1 cellular context compared by ENCODE assay signal in the genomic region with DNA sequence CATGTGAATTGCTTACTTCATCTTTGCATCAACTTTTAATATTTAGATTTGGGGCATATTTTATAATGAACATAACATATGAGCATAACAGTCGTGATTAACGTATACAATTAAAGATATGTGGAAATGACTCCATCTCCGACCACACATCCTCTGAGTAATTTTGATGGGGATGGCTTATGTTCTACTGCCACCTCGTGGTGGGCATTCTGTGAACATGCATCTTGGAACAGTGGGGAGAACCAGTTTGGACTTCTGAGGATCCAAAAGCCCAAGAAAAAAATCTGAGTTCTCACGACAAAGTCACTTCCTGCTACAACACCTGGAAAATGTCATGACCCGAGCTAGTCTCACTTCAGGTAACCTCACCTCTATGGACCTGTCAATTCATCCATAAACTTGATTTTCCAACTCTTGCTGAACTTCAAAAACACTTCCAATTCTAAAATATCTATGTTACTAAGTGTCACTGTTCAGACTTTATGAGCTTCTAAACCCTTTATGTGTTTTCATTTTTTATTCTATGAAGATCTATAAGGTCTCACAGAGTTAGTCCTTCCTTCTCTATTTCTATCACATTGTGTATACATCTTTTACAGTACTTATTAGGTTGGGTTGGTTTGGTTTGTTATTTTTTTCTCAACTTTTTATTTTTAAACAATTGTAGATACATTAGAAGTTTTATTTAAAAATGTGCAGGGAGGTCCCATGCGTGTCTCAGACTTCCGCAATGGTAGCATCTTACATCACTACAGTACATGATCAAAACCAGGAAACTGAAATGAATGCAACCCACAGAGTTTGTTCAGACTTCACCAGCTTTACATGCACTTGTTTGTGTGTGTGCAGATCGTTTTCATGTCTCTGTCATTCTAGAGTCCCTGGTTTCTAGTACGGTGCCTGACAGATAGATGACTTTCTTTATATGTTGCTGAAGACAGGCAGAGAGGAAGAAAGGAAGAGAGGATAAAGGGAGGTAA.
TF ChIP-seq lines count a peak whose summit lies in the region.

No MANE protein-coding gene starts in this region.

TF ChIP-seq in GM12878, 131 proteins besides CTCF, POLR2A, EP300 and RAD21 (continued from another document):
- TF ChIP-seq SIN3A (IDR thresholded peaks at IDR 0.05; ENCODE audit: low read depth, low read length) (no peak), ZBED1 (IDR thresholded peaks at IDR 0.05; ENCODE audit: borderline replicate concordance) (peak; percentile 76; the same call in 1 of the 2 replicates), CBFB (IDR thresholded peaks at IDR 0.05; ENCODE audit: low read depth) (0 out of 2 replicates have a peak, but pooled peaks have one; percentile 27), SIX5 (IDR thresholded peaks at IDR 0.05; ENCODE audit: low read depth, low read length, severe bottlenecking) (no peak)
TF ChIP-seq in GM12878: peak in this region for 31.
